8 cellular contexts compared by ENCODE assay signal in the genomic region with DNA sequence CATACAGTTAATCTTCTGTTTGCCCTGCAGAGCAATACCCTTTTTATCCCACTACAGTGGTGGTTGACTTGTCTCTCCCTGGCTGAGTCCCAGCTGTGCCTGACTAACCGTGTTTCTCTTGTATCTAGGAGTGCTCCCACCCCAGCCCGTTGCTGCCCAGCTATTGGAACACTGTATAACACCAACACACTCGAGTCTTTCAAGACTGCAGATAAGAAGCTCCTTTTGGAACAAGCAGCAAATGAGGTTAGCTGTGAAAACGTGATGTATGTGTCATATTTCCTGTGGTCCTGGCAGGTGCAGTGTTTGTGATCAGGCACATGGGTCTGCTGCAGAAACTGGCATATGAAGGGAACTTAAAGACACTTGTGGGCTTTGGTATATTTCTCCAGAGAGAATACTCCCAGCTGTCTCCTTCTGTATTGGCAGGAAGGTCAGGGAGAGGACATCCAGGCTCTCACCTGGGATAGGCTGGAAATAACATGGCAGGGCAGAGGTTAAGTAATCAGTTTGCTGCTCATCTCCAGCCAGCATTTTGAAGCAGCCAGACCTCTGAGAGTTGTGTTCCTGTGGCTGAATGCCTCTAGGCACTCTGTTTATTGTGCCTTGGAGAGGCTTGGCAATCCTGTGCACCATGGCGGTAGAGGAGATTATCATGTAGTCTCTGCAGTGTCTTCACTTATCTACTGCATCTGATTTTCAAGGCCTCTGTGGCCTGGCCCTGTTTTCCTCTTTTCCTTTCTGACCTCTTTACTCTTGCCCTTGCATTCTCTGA. TPM values are rescaled to one million over a fixed set of nuclear protein-coding genes. Genes with fewer than 3 reads are reported as not detected.
DNase-seq lines count a peak whose midpoint lies in the region; TF ChIP-seq lines count a peak whose summit lies in the region.

No MANE protein-coding gene starts in this region.

- peak overlapping the region; percentile 79 for H3K27ac Mint-ChIP-seq in T-helper 1 cell treated with Interleukin-12 subunit alpha and Interleukin-12 subunit beta and Interleukin-4 antibody, amounts not matched to agents 30 μg/mL and 1 μg/mL, for 36 hours

- 43 to 54% methylated on average over 5 of the region's 5 CpGs for WGBS in tibial nerve, 2 donors

- H3K27me3 Mint-ChIP-seq in T-helper 1 cell treated with Interleukin-12 subunit alpha and Interleukin-12 subunit beta and Interleukin-4 antibody, amounts not matched to agents 30 μg/mL and 1 μg/mL, for 36 hours (ENCODE audit: low read depth) = no peaks in the 10 kb centered on the region

- TF ChIP-seq CTCF in fibroblast of pulmonary artery (IDR thresholded peaks at IDR 0.05; ENCODE audit: low read length, missing control alignments) (no peak), tibial nerve (IDR thresholded peaks at IDR 0.05) (no peak)

- H3K4me3 ChIP-seq in fibroblast of pulmonary artery (replicated peaks; ENCODE audit: low read depth, low read length) (no peak overlapping the region), tibial nerve (no peak overlapping the region)

- H3K9me3 Mint-ChIP-seq in T-helper 1 cell treated with Interleukin-12 subunit alpha and Interleukin-12 subunit beta and Interleukin-4 antibody, amounts not matched to agents 30 μg/mL and 1 μg/mL, for 36 hours = no peaks in the 10 kb centered on the region

- peak overlapping the region in 2 of 4 donors; percentile 63 to 75 for H3K27ac ChIP-seq in tibial nerve

- peaks cover 28% of the 10 kb centered on the region for H3K4me1 Mint-ChIP-seq in T-helper 1 cell treated with Interleukin-12 subunit alpha and Interleukin-12 subunit beta and Interleukin-4 antibody, amounts not matched to agents 30 μg/mL and 1 μg/mL, for 36 hours (ENCODE audit: low read depth)

- DNase-seq in NK-92 treated with Interleukin-12 subunit alpha and Interleukin-12 subunit beta, amount 100 ng/mL, for 24 hours (lab: John Stamatoyannopoulos, UW) = peak; percentile 35
- DNase-seq in NK-92 (lab: John Stamatoyannopoulos, UW; ENCODE audit: unreplicated experiment) = no peak
- DNase-seq in fibroblast of pulmonary artery (ENCODE audit: low read depth) = peak; percentile 58
- peak; percentile 10 to 19 for DNase-seq in stimulated activated CD8-positive, alpha-beta memory T cell treated with anti-CD3 and anti-CD28 coated beads, Interleukin-7, amount 100 ng/mL, for 4 hours (ENCODE audit: low read depth in 2 of 2)
- no peak for DNase-seq in tibial nerve (ENCODE audit: low spot score in 2 of 2)
- no peak for DNase-seq in T-helper 9 cell
- DNase-seq in SIG-M5 (lab: John Stamatoyannopoulos, UW) = no peak

- peaks cover 0 to 77% (median 0%) of the 10 kb centered on the region in 3 donors for H3K36me3 ChIP-seq in tibial nerve

- no peak for TF ChIP-seq POLR2A in tibial nerve (IDR thresholded peaks at IDR 0.05)

- H3K4me3 Mint-ChIP-seq in T-helper 1 cell treated with Interleukin-12 subunit alpha and Interleukin-12 subunit beta and Interleukin-4 antibody, amounts not matched to agents 30 μg/mL and 1 μg/mL, for 36 hours = no peak overlapping the region

- H3K9me3 ChIP-seq in tibial nerve = no peaks in the 10 kb centered on the region

- H3K27me3 ChIP-seq in tibial nerve = no peaks in the 10 kb centered on the region

- peaks cover 0 to 30% (median 4%) of the 10 kb centered on the region in 4 donors for H3K4me1 ChIP-seq in tibial nerve

- no peak for TF ChIP-seq EP300 in tibial nerve (IDR thresholded peaks at IDR 0.05)

- peaks cover 37% of the 10 kb centered on the region for H3K36me3 Mint-ChIP-seq in T-helper 1 cell treated with Interleukin-12 subunit alpha and Interleukin-12 subunit beta and Interleukin-4 antibody, amounts not matched to agents 30 μg/mL and 1 μg/mL, for 36 hours (ENCODE audit: low read depth)

RNA-seq across cellular contexts. Expression of a gene that starts 34.8 kb away (rescaled TPM):
- 10 to 100 TPM; 71.0 to 94.0 (median 76.2) TPM for total RNA-seq in tibial nerve

Comparison
In these comparisons a context has a peak if more than half of its experiments do, and no peak if none do; other contexts are left out.
1. DNase-seq: peak in NK-92 treated with Interleukin-12 subunit alpha and Interleukin-12 subunit beta, amount 100 ng/mL, for 24 hours (single experiment), fibroblast of pulmonary artery (single experiment) and stimulated activated CD8-positive, alpha-beta memory T cell treated with anti-CD3 and anti-CD28 coated beads, Interleukin-7, amount 100 ng/mL, for 4 hours (2 of 2); none in NK-92 (single experiment), tibial nerve (0 of 2), T-helper 9 cell (single experiment) and SIG-M5 (single experiment).